In genomic region chr3:25621087-25621486, GRCh38 we compare ENCODE assay signal across 15 cellular contexts.
"Had no signal": no experiment of that assay in that cellular context is flagged by ENCODE, and none has a peak within 500 bp of the region (broad histone marks: within the 10 kb centered on the region; RNA-seq: fewer than 3 reads in every experiment).

No MANE protein-coding gene starts in this region.

- H3K4me3 ChIP-seq: coronary artery, gastroesophageal sphincter, transverse colon had no signal

- H3K27ac ChIP-seq: coronary artery, gastroesophageal sphincter, neutrophil, transverse colon had no signal

- DNase-seq: activated gamma-delta T cell; caudate nucleus; effector CD4-positive, alpha-beta T cell; kidney; left ventricle myocardium superior; retina; SHP77; stimulated activated CD4-positive, alpha-beta T cell treated with anti-CD3 and anti-CD28 coated beads, Interleukin-4, amount 100 ng/mL, for 4 hours; transverse colon had no signal

- H3K4me3 Mint-ChIP-seq: T-helper 1 cell treated with Interleukin-12 subunit alpha and Interleukin-12 subunit beta and Interleukin-4 antibody, amounts not matched to agents 30 μg/mL and 1 μg/mL, for 36 hours had no signal

- H3K9me3 Mint-ChIP-seq: T-helper 1 cell treated with Interleukin-12 subunit alpha and Interleukin-12 subunit beta and Interleukin-4 antibody, amounts not matched to agents 30 μg/mL and 1 μg/mL, for 36 hours had no signal

- H3K9me3 ChIP-seq: gastroesophageal sphincter, neutrophil, transverse colon had no signal

- H3K27me3 ChIP-seq: gastroesophageal sphincter, neutrophil, transverse colon had no signal

- ATAC-seq: activated CD4-positive, CD25-positive, alpha-beta regulatory T cell treated with anti-CD3 and anti-CD28 coated beads, Interleukin-2, amount 50 U/mL, for 24 hours; gastroesophageal sphincter; left ventricle myocardium superior; SK-N-SH treated with all-trans-retinoic acid at 6 μM for 48 hours had no signal

- H3K4me1 ChIP-seq: gastroesophageal sphincter, transverse colon had no signal

- H3K27ac Mint-ChIP-seq: T-helper 1 cell treated with Interleukin-12 subunit alpha and Interleukin-12 subunit beta and Interleukin-4 antibody, amounts not matched to agents 30 μg/mL and 1 μg/mL, for 36 hours had no signal
